1 cellular context compared by ENCODE assay signal in the genomic region with DNA sequence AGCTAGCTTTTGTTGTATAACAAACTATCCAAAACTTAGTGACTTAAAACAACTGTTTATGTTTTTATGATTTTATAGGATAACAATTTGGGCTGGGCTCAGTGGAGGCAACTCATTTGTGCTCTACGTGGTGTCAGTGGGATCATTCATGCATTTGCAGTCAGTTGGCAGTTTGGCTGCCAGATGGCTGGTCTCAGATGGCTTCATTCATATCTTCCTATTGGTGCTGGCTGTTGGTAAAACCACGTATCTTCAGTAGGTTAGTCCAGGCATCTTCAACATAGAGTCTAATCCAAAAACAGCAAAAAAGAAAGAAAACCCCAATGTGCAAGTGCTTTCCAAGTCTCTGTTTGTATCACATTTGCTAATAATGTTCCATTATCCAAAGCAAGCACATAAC.
TF ChIP-seq lines count a peak whose summit lies in the region.

No MANE protein-coding gene starts in this region.

TF ChIP-seq in IMR-90, 13 proteins besides CTCF, POLR2A, EP300 and RAD21 (continued from another document):
- TF ChIP-seq, protein P1, sequence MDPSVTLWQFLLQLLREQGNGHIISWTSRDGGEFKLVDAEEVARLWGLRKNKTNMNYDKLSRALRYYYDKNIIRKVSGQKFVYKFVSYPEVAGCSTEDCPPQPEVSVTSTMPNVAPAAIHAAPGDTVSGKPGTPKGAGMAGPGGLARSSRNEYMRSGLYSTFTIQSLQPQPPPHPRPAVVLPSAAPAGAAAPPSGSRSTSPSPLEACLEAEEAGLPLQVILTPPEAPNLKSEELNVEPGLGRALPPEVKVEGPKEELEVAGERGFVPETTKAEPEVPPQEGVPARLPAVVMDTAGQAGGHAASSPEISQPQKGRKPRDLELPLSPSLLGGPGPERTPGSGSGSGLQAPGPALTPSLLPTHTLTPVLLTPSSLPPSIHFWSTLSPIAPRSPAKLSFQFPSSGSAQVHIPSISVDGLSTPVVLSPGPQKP (IDR thresholded peaks at IDR 0.05; ENCODE audit: borderline replicate concordance, low read depth, low read length), result no peak
